In the genomic region with DNA sequence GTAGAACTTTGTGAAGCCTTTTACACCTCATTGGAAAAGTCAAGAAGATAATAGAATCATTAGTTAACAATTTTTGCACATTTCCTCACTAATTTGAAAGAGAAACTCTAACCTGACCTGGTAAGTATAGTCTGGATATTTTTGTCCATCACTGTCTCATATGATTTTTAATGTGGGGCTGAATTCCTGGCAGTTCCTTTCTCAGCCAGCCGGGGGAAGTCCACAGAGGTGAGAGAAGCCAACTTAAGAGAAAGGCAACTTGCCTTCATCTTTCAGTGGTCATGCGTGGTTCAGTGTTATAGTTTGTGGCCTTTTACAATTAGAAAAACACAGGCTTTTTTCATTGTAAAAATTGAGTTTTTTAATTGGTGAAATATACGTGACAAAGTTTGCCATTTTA, we compare ENCODE assay signal across 17 cellular contexts.
DNase-seq lines count a peak whose midpoint lies in the region; ATAC-seq and TF ChIP-seq lines count a peak whose summit lies in the region.
"Had no signal": no experiment of that assay in that cellular context is flagged by ENCODE, and none has a peak within 500 bp of the region (broad histone marks: within the 10 kb centered on the region; RNA-seq: fewer than 3 reads in every experiment).

No MANE protein-coding gene starts in this region.

- WGBS in SK-N-SH (ENCODE audit: low lambda C conversion rate) = 92% methylated on average over 3 of the region's 3 CpGs

- no peaks in the 10 kb centered on the region for H3K9me3 ChIP-seq in SK-N-SH
- no peaks in the 10 kb centered on the region for H3K9me3 ChIP-seq in HCT116 (ENCODE audit: control insufficient read depth in 1 of 2, insufficient read depth in 1 of 2, low read depth in 1 of 2, low read length in 2 of 2)
- no peaks in the 10 kb centered on the region for H3K9me3 ChIP-seq in neural progenitor cell (ENCODE audit: low read depth)
- H3K9me3 ChIP-seq: upper lobe of left lung had no signal

- no peaks in the 10 kb centered on the region for H3K27me3 Mint-ChIP-seq in WTC11 (ENCODE audit: low read depth)
- H3K27me3 Mint-ChIP-seq in progenitor cell of endocrine pancreas = no peaks in the 10 kb centered on the region
- peaks cover 3% of the 10 kb centered on the region for H3K27me3 Mint-ChIP-seq in neural progenitor cell (ENCODE audit: insufficient read depth, low read depth)

- no peak overlapping the region for H3K27ac ChIP-seq in SK-N-SH (ENCODE audit: low read depth in 2 of 2, low read length in 1 of 2)
- H3K27ac ChIP-seq in HCT116 (ENCODE audit: low read depth, low read length) = no peak overlapping the region
- H3K27ac ChIP-seq in neural progenitor cell = no peak overlapping the region
- H3K27ac ChIP-seq: upper lobe of left lung had no signal

- intact Hi-C loops in HCT116 (cut with micrococcal nuclease) = no loop called here

- H3F3A ChIP-seq in SK-N-SH (replicated peaks; ENCODE audit: insufficient read depth) = no peaks in the 10 kb centered on the region
- no peaks in the 10 kb centered on the region for H3F3A ChIP-seq in neural progenitor cell (ENCODE audit: low read depth)

- no peak overlapping the region for H2AFZ ChIP-seq in SK-N-SH (ENCODE audit: low read depth)
- no peak overlapping the region for H2AFZ ChIP-seq in HCT116 (ENCODE audit: low read depth, low read length, poor library complexity, severe bottlenecking)
- no peak overlapping the region for H2AFZ ChIP-seq in neural progenitor cell (replicated peaks)

- H3K9me3 Mint-ChIP-seq in WTC11 (no peaks in the 10 kb centered on the region), progenitor cell of endocrine pancreas (ENCODE audit: low read depth) (no peaks in the 10 kb centered on the region), neural progenitor cell (peaks cover 10% of the 10 kb centered on the region)

- H3K4me3 ChIP-seq in SK-N-SH (ENCODE audit: low read depth in 2 of 2, low read length in 1 of 2) (no peak overlapping the region), HCT116 (replicated peaks in 1 of 2; ENCODE audit: low read depth in 1 of 2, low read length in 2 of 2) (no peak overlapping the region), neural progenitor cell (no peak overlapping the region)
- H3K4me3 ChIP-seq: upper lobe of left lung had no signal

- no peak for TF ChIP-seq POLR2A in HCT116 (IDR thresholded peaks at IDR 0.05; ENCODE audit: borderline replicate concordance, extremely low read depth, insufficient read depth, insufficient read length)

- no peaks in the 10 kb centered on the region for H3K36me3 ChIP-seq in SK-N-SH (replicated peaks in 1 of 2; ENCODE audit: control insufficient read depth in 1 of 2, insufficient read depth in 2 of 2, low read length in 1 of 2)
- no peaks in the 10 kb centered on the region for H3K36me3 ChIP-seq in HCT116 (ENCODE audit: control insufficient read depth in 1 of 2, insufficient read depth in 2 of 2, low read length in 2 of 2)
- no peaks in the 10 kb centered on the region for H3K36me3 ChIP-seq in neural progenitor cell
- H3K36me3 ChIP-seq: upper lobe of left lung had no signal

- BruUV-seq in HCT116 (replicated peaks; lab: Mats Ljungman, UMichigan) = no TSS peak

- CTCF ChIA-PET in SK-N-SH (lab: Yijun Ruan, JAX) (interaction anchor here (1.0 to 1.8 kb wide), 2 partner anchors 9 to 42 kb away, joined by 3 to 6 read pairs; no protein-coding TSS in a partner anchor), HCT116 (lab: Charles Lee) (interaction anchor here (0.7 kb wide), 1 partner anchor 14 kb away, joined by 3 read pairs; no protein-coding TSS in a partner anchor), WTC11 (lab: Charles Lee) (interaction anchor here (1.0 to 1.6 kb wide), 2 partner anchors 9 to 55 kb away, joined by 3 read pairs; no protein-coding TSS in a partner anchor)

- POLR2A ChIA-PET in SK-N-SH (lab: Yijun Ruan, JAX) (no interaction called here), HCT116 (lab: Charles Lee) (no interaction called here), WTC11 (lab: Charles Lee) (no interaction called here)

- ATAC-seq in SK-N-SH treated with all-trans-retinoic acid at 6 μM for 48 hours (no peak), HCT116 (peak; percentile 58; the same call in 1 of the 2 replicates), WTC11 (peak; percentile 16; the same call in 1 of the 2 replicates)

- H3K27me3 ChIP-seq in SK-N-SH (ENCODE audit: insufficient read depth) (no peaks in the 10 kb centered on the region), HCT116 (ENCODE audit: insufficient read depth, low read length) (no peaks in the 10 kb centered on the region), neural progenitor cell (no peaks in the 10 kb centered on the region)
- H3K27me3 ChIP-seq: upper lobe of left lung had no signal

- DNase-seq in SK-N-SH (peak; percentile 16), HCT116 (ENCODE audit: low read depth, low spot score) (no peak), WTC11 (ENCODE audit: low spot score) (no peak), progenitor cell of endocrine pancreas (ENCODE audit: low spot score, unreplicated experiment) (no peak), mesenteric fat pad (ENCODE audit: low spot score) (no peak), neural progenitor cell (ENCODE audit: low spot score) (no peak), GDM1 (lab: John Stamatoyannopoulos, UW) (no peak)
- DNase-seq: amniotic stem cell; cerebellar nuclear complex; GF-D8; NCI-H1930; NCI-H524 treated with DMSO at 0.1 percent for 48 hours; RPMI8226; stimulated activated CD4-positive, alpha-beta T cell treated with anti-CD3 and anti-CD28 coated beads, Interleukin-12 subunit alpha, Interleukin-12 subunit beta, amount 100 ng/mL, for 4 hours; stimulated activated naive CD4-positive, alpha-beta T cell treated with Interleukin-2 at 50 U/mL for 16 hours; upper lobe of left lung had no signal

- no peak for TF ChIP-seq RAD21 in SK-N-SH (IDR thresholded peaks at IDR 0.05; ENCODE audit: low read length)
- TF ChIP-seq RAD21 in HCT116 (IDR thresholded peaks at IDR 0.05; ENCODE audit: low read depth) = no peak

- H3K79me2 ChIP-seq in SK-N-SH (ENCODE audit: insufficient read depth) = peaks cover 45% of the 10 kb centered on the region
- peaks cover 91% of the 10 kb centered on the region for H3K79me2 ChIP-seq in HCT116 (ENCODE audit: insufficient read depth, low read length)
- peaks cover 100% of the 10 kb centered on the region for H3K79me2 ChIP-seq in neural progenitor cell (ENCODE audit: low read depth)

- H3K9ac ChIP-seq in SK-N-SH (no peak overlapping the region), HCT116 (ENCODE audit: low read length) (no peak overlapping the region), neural progenitor cell (no peak overlapping the region)

- H3K4me3 Mint-ChIP-seq in WTC11 = no peak overlapping the region
- H3K4me3 Mint-ChIP-seq in progenitor cell of endocrine pancreas (ENCODE audit: low read depth) = no peak overlapping the region
- no peak overlapping the region for H3K4me3 Mint-ChIP-seq in neural progenitor cell

- TF ChIP-seq EP300 in SK-N-SH (IDR thresholded peaks at IDR 0.05; ENCODE audit: borderline replicate concordance in 1 of 2, low read depth in 1 of 2, low read length in 1 of 2) = no peak

- RAD21 ChIA-PET in HCT116 (lab: Charles Lee; ENCODE audit: low non-redundant PET in 1 of 2, low total read pairs in 2 of 2, uncharacterized antibody in 2 of 2, unreplicated experiment in 2 of 2) = no interaction called here

- H3K4me1 ChIP-seq in SK-N-SH (ENCODE audit: control insufficient read depth in 1 of 2, insufficient read depth in 2 of 2, low read depth in 1 of 2, low read length in 1 of 2) = no peaks in the 10 kb centered on the region; a peak in 1 of 4 replicates
- H3K4me1 ChIP-seq in HCT116 (ENCODE audit: control insufficient read depth in 1 of 2, insufficient read depth in 2 of 2, low read length in 2 of 2) = peaks cover 0 to 21% of the 10 kb centered on the region in 2 experiments; a peak in 3 of 4 replicates
- peaks cover 9% of the 10 kb centered on the region for H3K4me1 ChIP-seq in neural progenitor cell

- H3K4me2 ChIP-seq in SK-N-SH (no peak overlapping the region), HCT116 (ENCODE audit: low read length) (no peak overlapping the region), neural progenitor cell (no peak overlapping the region)

- no peak for TF ChIP-seq CTCF in SK-N-SH (IDR thresholded peaks at IDR 0.05)
- peak in 2 of 3 experiments; percentile 27 to 43; a peak in 3 of 6 replicates for TF ChIP-seq CTCF in HCT116 (IDR thresholded peaks at IDR 0.05 in 2 of 3, conservative IDR thresholded peaks at IDR 0.05 in 1 of 3; ENCODE audit: borderline replicate concordance in 1 of 3, insufficient read depth in 1 of 3, low read depth in 2 of 3, low read length in 2 of 3)
- TF ChIP-seq CTCF in WTC11 (IDR thresholded peaks at IDR 0.05) = no peak
- TF ChIP-seq CTCF in progenitor cell of endocrine pancreas (IDR thresholded peaks at IDR 0.05; ENCODE audit: unreplicated experiment) = peak; percentile 14
- TF ChIP-seq CTCF in neural progenitor cell (IDR thresholded peaks at IDR 0.05) = no peak

- H3K36me3 Mint-ChIP-seq in WTC11 (no peaks in the 10 kb centered on the region), progenitor cell of endocrine pancreas (ENCODE audit: insufficient read depth) (peaks cover 3% of the 10 kb centered on the region), neural progenitor cell (peaks cover 12% of the 10 kb centered on the region)

- peaks cover 46% of the 10 kb centered on the region; the same call in 1 of the 2 replicates for H4K20me1 ChIP-seq in SK-N-SH (ENCODE audit: insufficient read depth)
- H4K20me1 ChIP-seq in HCT116 (ENCODE audit: insufficient read depth) = peaks cover 6% of the 10 kb centered on the region
- peaks cover 87% of the 10 kb centered on the region for H4K20me1 ChIP-seq in neural progenitor cell (ENCODE audit: low read depth)

- H3K27ac Mint-ChIP-seq in WTC11 (no peak overlapping the region), progenitor cell of endocrine pancreas (no peak overlapping the region), neural progenitor cell (no peak overlapping the region)

- peaks cover 64% of the 10 kb centered on the region for H3K4me1 Mint-ChIP-seq in WTC11
- peaks cover 24% of the 10 kb centered on the region for H3K4me1 Mint-ChIP-seq in progenitor cell of endocrine pancreas (ENCODE audit: low read depth)
- peaks cover 28% of the 10 kb centered on the region for H3K4me1 Mint-ChIP-seq in neural progenitor cell

- H3K9me2 ChIP-seq in SK-N-SH (no peaks in the 10 kb centered on the region), HCT116 (ENCODE audit: insufficient read depth) (no peaks in the 10 kb centered on the region)

TF ChIP-seq in SK-N-SH, 30 proteins besides CTCF, POLR2A, EP300 and RAD21 (continues in another document):
- TF ChIP-seq RXRA (IDR thresholded peaks at IDR 0.05; ENCODE audit: borderline replicate concordance, low read depth) = no peak

TF ChIP-seq in SK-N-SH treated with all-trans-retinoic acid at 6 μM for 48 hours, 23 proteins besides CTCF, POLR2A, EP300 and RAD21:
- TF ChIP-seq TOX (CRISPR knock-in tag; IDR thresholded peaks at IDR 0.05; ENCODE audit: borderline replicate concordance) = no peak

TF ChIP-seq in HCT116, 20 proteins besides CTCF, POLR2A, EP300 and RAD21 (continues in another document):
- TF ChIP-seq POLR2AphosphoS5 (IDR thresholded peaks at IDR 0.05; ENCODE audit: low read depth, low read length) (no peak), ZFX (IDR thresholded peaks at IDR 0.05) (no peak)

Comparison
In these comparisons a context has a peak if more than half of its experiments do, and no peak if none do; other contexts are left out.
1. CTCF ChIP-seq: peak in HCT116 (2 of 3) and progenitor cell of endocrine pancreas (single experiment); none in SK-N-SH (single experiment), WTC11 (single experiment) and neural progenitor cell (single experiment).